ENCODE assay signal across 21 cellular contexts in genomic region chr6:118444796-118445195, GRCh38.
"Had no signal": no experiment of that assay in that cellular context is flagged by ENCODE, and none has a peak within 500 bp of the region (broad histone marks: within the 10 kb centered on the region; RNA-seq: fewer than 3 reads in every experiment).

No MANE protein-coding gene starts in this region.

- H3K27me3 Mint-ChIP-seq: memory B cell; stimulated activated naive B cell treated with anti-CD40 and anti-IgM and Interleukin-4, amounts not matched to agents 10 μg/mL and 1 μg/mL and 100 μg/mL, for 72 hours; type B pancreatic cell had no signal

- H3K9me3 Mint-ChIP-seq: type B pancreatic cell had no signal

- H3K36me3 Mint-ChIP-seq: type B pancreatic cell had no signal

- H3K4me3 Mint-ChIP-seq: memory B cell; natural killer cell; stimulated activated naive B cell treated with anti-CD40 and anti-IgM and Interleukin-4, amounts not matched to agents 10 μg/mL and 1 μg/mL and 100 μg/mL, for 72 hours; type B pancreatic cell had no signal

- H3K4me1 Mint-ChIP-seq: memory B cell; natural killer cell; stimulated activated naive B cell treated with anti-CD40 and anti-IgM and Interleukin-4, amounts not matched to agents 10 μg/mL and 1 μg/mL and 100 μg/mL, for 72 hours had no signal

- H3K27ac Mint-ChIP-seq: memory B cell; natural killer cell; stimulated activated naive B cell treated with anti-CD40 and anti-IgM and Interleukin-4, amounts not matched to agents 10 μg/mL and 1 μg/mL and 100 μg/mL, for 72 hours; type B pancreatic cell had no signal

- DNase-seq: dorsolateral prefrontal cortex; effector CD4-positive, alpha-beta T cell; foreskin keratinocyte; heart left ventricle; kidney; natural killer cell; occipital lobe; ovary; right lobe of liver; small intestine; stimulated activated CD4-positive, alpha-beta T cell treated with anti-CD3 and anti-CD28 coated beads, Interleukin-15, amount 100 ng/mL, for 24 hours; stimulated activated CD4-positive, alpha-beta T cell treated with anti-CD3 and anti-CD28 coated beads, Interleukin-2, amount 100 ng/mL, for 48 hours; stimulated activated naive B cell treated with anti-CD40 and anti-IgM and Interleukin-4, amounts not matched to agents 10 μg/mL and 1 μg/mL and 100 μg/mL, for 72 hours; stomach; testis; tibial artery had no signal

- ATAC-seq: esophagus mucosa; foreskin keratinocyte; gastroesophageal sphincter; heart left ventricle; left lobe of liver; natural killer cell; right lobe of liver; stimulated activated naive B cell treated with anti-CD40 and anti-IgM and Interleukin-4, amounts not matched to agents 10 μg/mL and 1 μg/mL and 100 μg/mL, for 72 hours had no signal
